In the genomic region with DNA sequence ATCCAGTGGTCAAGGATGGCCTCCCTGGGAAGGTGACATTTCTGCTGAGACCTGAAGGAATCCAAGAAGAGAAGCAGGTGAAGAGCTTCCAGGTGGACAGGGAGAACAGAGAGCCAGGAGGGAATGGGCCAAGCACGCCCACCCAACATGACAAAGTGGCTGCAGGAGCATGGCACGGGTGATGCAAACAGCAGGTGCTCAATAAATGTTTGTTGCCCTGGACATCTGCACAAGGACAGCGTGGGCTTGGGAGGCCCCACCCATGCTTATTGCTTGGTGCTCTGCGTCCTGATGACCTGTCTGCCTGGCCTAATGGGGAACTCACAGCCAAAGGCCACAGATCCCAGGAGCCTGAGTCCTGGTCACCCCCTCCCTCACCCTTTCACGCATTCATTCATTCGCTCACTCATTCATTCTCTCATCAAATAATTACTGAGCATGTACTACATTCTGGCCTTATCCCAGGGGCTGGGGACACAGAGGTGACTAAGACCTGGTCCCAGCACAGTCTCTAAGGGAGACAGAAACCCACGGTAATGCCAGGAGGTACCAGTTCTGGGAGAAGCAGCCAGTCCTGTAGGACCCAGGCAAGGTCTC, we compare ENCODE assay signal across 23 cellular contexts.
"Had no signal": no experiment of that assay in that cellular context is flagged by ENCODE, and none has a peak within 500 bp of the region (broad histone marks: within the 10 kb centered on the region; RNA-seq: fewer than 3 reads in every experiment).

No MANE protein-coding gene starts in this region.

- H3K27ac ChIP-seq: gastrocnemius medialis, right atrium auricular region, uterus had no signal

- DNase-seq: activated CD4-positive, alpha-beta T cell treated with anti-CD3 and anti-CD28 coated beads, Interleukin-2, amount 50 U/mL, for 1 hour; activated CD8-positive, alpha-beta memory T cell treated with anti-CD3 and anti-CD28 coated beads for 24 hours; activated gamma-delta T cell treated with Interleukin-2 at 50 U/mL for 16 hours; activated naive CD8-positive, alpha-beta T cell treated with anti-CD3 and anti-CD28 coated beads, Interleukin-2, amount 10 ng/mL, durations not matched to agents 7 days and 5 days; effector CD8-positive, alpha-beta T cell; immature natural killer cell; mesendoderm; occipital lobe; stimulated activated CD4-positive, alpha-beta T cell treated with anti-CD3 and anti-CD28 coated beads, Interleukin-15, amount 100 ng/mL, for 24 hours; stimulated activated CD4-positive, alpha-beta T cell treated with anti-CD3 and anti-CD28 coated beads, Interleukin-4, amount 100 ng/mL, for 24 hours; stimulated activated CD8-positive, alpha-beta memory T cell treated with anti-CD3 and anti-CD28 coated beads, Interleukin-4, amount 100 ng/mL, for 48 hours; T1000 had no signal

- H3K4me3 ChIP-seq: gastrocnemius medialis, heart left ventricle, right atrium auricular region, skin epidermis, testis, uterus had no signal

- H3K36me3 ChIP-seq: uterus had no signal

- H3K9me3 ChIP-seq: gastrocnemius medialis, heart left ventricle, right atrium auricular region, testis, uterus had no signal

- ATAC-seq: activated CD4-positive, CD25-positive, alpha-beta regulatory T cell treated with anti-CD3 and anti-CD28 coated beads, Interleukin-2, amount 50 U/mL, for 24 hours had no signal

- H3K4me1 ChIP-seq: uterus had no signal

- H3K4me3 Mint-ChIP-seq: activated naive CD8-positive, alpha-beta T cell treated with anti-CD3 and anti-CD28 coated beads, Interleukin-2, amount 10 ng/mL, durations not matched to agents 7 days and 5 days; brain; immature natural killer cell; nephron; stimulated activated naive CD8-positive, alpha-beta T cell treated with anti-CD3 and anti-CD28 coated beads, Interleukin-15, Interleukin-2, amounts not matched to agents 100 ng/mL and 50 ng/mL, for 24 hours had no signal

- H3K27me3 Mint-ChIP-seq: activated naive CD8-positive, alpha-beta T cell treated with anti-CD3 and anti-CD28 coated beads, Interleukin-2, amount 10 ng/mL, durations not matched to agents 7 days and 5 days; brain; progenitor cell of endocrine pancreas; stimulated activated naive CD8-positive, alpha-beta T cell treated with anti-CD3 and anti-CD28 coated beads, Interleukin-15, Interleukin-2, amounts not matched to agents 100 ng/mL and 50 ng/mL, for 24 hours had no signal

- H3K9me3 Mint-ChIP-seq: activated naive CD8-positive, alpha-beta T cell treated with anti-CD3 and anti-CD28 coated beads, Interleukin-2, amount 10 ng/mL, durations not matched to agents 7 days and 5 days; brain; immature natural killer cell; nephron; stimulated activated naive CD8-positive, alpha-beta T cell treated with anti-CD3 and anti-CD28 coated beads, Interleukin-15, Interleukin-2, amounts not matched to agents 100 ng/mL and 50 ng/mL, for 24 hours had no signal

- H3K27ac Mint-ChIP-seq: activated naive CD8-positive, alpha-beta T cell treated with anti-CD3 and anti-CD28 coated beads, Interleukin-2, amount 10 ng/mL, durations not matched to agents 7 days and 5 days; immature natural killer cell; progenitor cell of endocrine pancreas; stimulated activated naive CD8-positive, alpha-beta T cell treated with anti-CD3 and anti-CD28 coated beads, Interleukin-15, Interleukin-2, amounts not matched to agents 100 ng/mL and 50 ng/mL, for 24 hours had no signal

- H3K27me3 ChIP-seq: gastrocnemius medialis, heart left ventricle, right atrium auricular region, testis, uterus had no signal
